ENCODE assay signal across 15 cellular contexts in the genomic region with DNA sequence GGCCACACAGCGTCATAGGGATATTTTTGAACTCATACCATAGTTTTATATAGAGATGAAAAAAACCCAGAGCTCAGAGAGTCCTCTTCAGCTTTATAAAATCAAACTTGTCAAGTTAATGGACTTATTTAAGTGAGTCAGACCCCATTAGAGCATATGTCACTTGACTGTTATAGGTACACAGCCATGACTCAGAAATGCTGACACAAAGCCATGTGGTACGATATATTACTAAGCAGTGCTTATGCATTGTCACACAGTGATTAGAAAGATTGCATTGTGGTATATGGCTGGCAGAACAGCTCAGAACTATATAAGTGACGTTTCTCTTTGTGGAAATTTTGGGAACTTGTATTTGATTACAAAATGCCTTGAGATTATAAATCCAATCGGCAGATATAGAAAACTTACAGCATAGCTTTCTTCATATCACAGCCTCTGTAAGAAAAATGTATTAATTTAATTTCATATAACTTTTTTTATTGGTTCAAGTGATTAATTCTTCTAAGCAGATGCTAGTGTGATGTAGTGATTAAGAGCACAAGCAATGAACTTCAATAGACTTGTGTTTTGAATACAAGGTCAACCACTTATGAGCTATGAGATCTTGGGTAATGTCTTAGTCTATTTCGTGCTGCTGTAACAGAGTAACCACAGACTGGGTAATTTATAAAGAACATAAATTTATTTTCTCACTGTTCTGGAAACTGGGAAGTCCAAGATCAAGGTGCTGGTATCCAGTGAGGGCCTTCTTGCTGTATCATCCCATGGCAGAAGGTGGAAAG. TPM values are rescaled to one million over a fixed set of nuclear protein-coding genes. Genes with fewer than 3 reads are reported as not detected.
DNase-seq lines count a peak whose midpoint lies in the region; TF ChIP-seq lines count a peak whose summit lies in the region.
"Had no signal": no experiment of that assay in that cellular context is flagged by ENCODE, and none has a peak within 500 bp of the region (broad histone marks: within the 10 kb centered on the region; RNA-seq: fewer than 3 reads in every experiment).

No MANE protein-coding gene starts in this region.

- no peak overlapping the region for H3K4me3 ChIP-seq in coronary artery
- H3K4me3 ChIP-seq: heart left ventricle, SJSA1 had no signal

- DNase-seq in DMS 273 (lab: John Stamatoyannopoulos, UW; ENCODE audit: unreplicated experiment) = peak; percentile 27
- DNase-seq in DMS 273 treated with DMSO at 0.1 percent for 48 hours (lab: John Stamatoyannopoulos, UW) = no peak
- peak; percentile 88 for DNase-seq in HT1080 (ENCODE audit: low read depth)
- peak; percentile 15 for DNase-seq in T1000 (lab: John Stamatoyannopoulos, UW)
- DNase-seq in glomerular visceral epithelial cell (ENCODE audit: extremely low spot score) = peak; percentile 27
- no peak for DNase-seq in hypothalamus (lab: John Stamatoyannopoulos, UW)
- no peak for DNase-seq in DMS153 treated with DMSO at 0.1 percent for 48 hours (lab: John Stamatoyannopoulos, UW; ENCODE audit: unreplicated experiment)
- no peak for DNase-seq in coronary artery (ENCODE audit: low spot score)
- DNase-seq: activated CD4-positive, alpha-beta memory T cell treated with anti-CD3 and anti-CD28 coated beads for 36 hours; aorta; heart left ventricle; NCI-H187; stimulated activated CD8-positive, alpha-beta memory T cell treated with anti-CD3 and anti-CD28 coated beads, Interleukin-4, amount 100 ng/mL, for 48 hours had no signal

- no peak overlapping the region for H3K27ac ChIP-seq in coronary artery
- H3K27ac ChIP-seq: 22Rv1, heart left ventricle, SJSA1 had no signal

- no peak for TF ChIP-seq CTCF in coronary artery (IDR thresholded peaks at IDR 0.05)

RNA-seq across cellular contexts. Expression of gene GINS3, which starts 25.8 kb away (rescaled TPM):
- 22.9 and 24.0 TPM in 2 replicates for total RNA-seq in HT1080 (2014; rRNA removed; shearing (Covaris generic))
- 11.9 and 12.4 TPM in 2 replicates for polyA plus RNA-seq in HT1080 (2015; cell fraction: cytosol; rRNA removed)
- 13.0 and 13.6 TPM in 2 replicates for polyA plus RNA-seq in HT1080 (2015; cell fraction: nucleus; rRNA removed)

Comparison
In these comparisons a context has a peak if more than half of its experiments do, and no peak if none do; other contexts are left out.
1. DNase-seq: peak in DMS 273 (single experiment), HT1080 (single experiment), T1000 (single experiment) and glomerular visceral epithelial cell (single experiment); none in DMS 273 treated with DMSO at 0.1 percent for 48 hours (single experiment), hypothalamus (0 of 51), DMS153 treated with DMSO at 0.1 percent for 48 hours (single experiment) and coronary artery (single experiment).